Comparison of ENCODE assay signal across 16 cellular contexts in genomic region chr1:204709960-204710912, GRCh38. TPM values are rescaled to one million over a fixed set of nuclear protein-coding genes. Genes with fewer than 3 reads are reported as not detected.
A peak's percentile ranks its signal among the peaks of the same experiment; 100 is the strongest.
DNase-seq lines count a peak whose midpoint lies in the region; TF ChIP-seq lines count a peak whose summit lies in the region.
"Had no signal": no experiment of that assay in that cellular context is flagged by ENCODE, and none has a peak within 500 bp of the region (broad histone marks: within the 10 kb centered on the region; RNA-seq: fewer than 3 reads in every experiment).

No MANE protein-coding gene starts in this region.

- no peaks in the 10 kb centered on the region for H3K23me2 ChIP-seq in H9 (ENCODE audit: insufficient read length, low read depth, low read length, poor library complexity, severe bottlenecking)

- H4K20me1 ChIP-seq in BLaER1 (no peaks in the 10 kb centered on the region), H9 (ENCODE audit: control insufficient read depth, insufficient read depth, insufficient read length) (peaks cover 3% of the 10 kb centered on the region)

- no peak overlapping the region for H3K4me3 ChIP-seq in BLaER1

- H4K8ac ChIP-seq in H9 (replicated peaks; ENCODE audit: insufficient read length, low read depth, low read length): no peak overlapping the region

- no peak overlapping the region for H2BK5ac ChIP-seq in H9 (ENCODE audit: insufficient read length, low read length)

- H3K27me3 Mint-ChIP-seq in H9 (ENCODE audit: low read depth): peaks cover 87% of the 10 kb centered on the region
- H3K27me3 Mint-ChIP-seq in brain: peaks cover 12% of the 10 kb centered on the region
- peaks cover 55% of the 10 kb centered on the region for H3K27me3 Mint-ChIP-seq in activated naive CD4-positive, alpha-beta T cell treated with anti-CD3 and anti-CD28 coated beads, Interleukin-2, amount 10 ng/mL, durations not matched to agents 7 days and 5 days

- no CpG with 5 or more reads among the region's 11 CpGs for WGBS in H9 (ENCODE audit: extremely low coverage, insufficient read length, low lambda C conversion rate)

- H4K5ac ChIP-seq in H9 (ENCODE audit: insufficient read length, low read depth, low read length): no peak overlapping the region

- H3K9ac ChIP-seq in BLaER1 (peak overlapping the region; percentile 25; the same call in 1 of the 2 replicates), H9 (ENCODE audit: extremely low read depth, insufficient read length, low read length) (no peak overlapping the region)

- H2BK120ac ChIP-seq in H9 (ENCODE audit: low read depth, low read length, poor library complexity, severe bottlenecking): no peak overlapping the region

- DNase-seq in H9: peak; percentile 89
- peak; percentile 67 for DNase-seq in iPS-NIHi11 (ENCODE audit: low spot score)
- DNase-seq in HuH-7 (ENCODE audit: low spot score): no peak
- DNase-seq in DMS 273 (lab: John Stamatoyannopoulos, UW; ENCODE audit: unreplicated experiment): no peak
- DNase-seq in SKM-1 (lab: John Stamatoyannopoulos, UW; ENCODE audit: unreplicated experiment): no peak
- no peak for DNase-seq in activated naive CD4-positive, alpha-beta T cell treated with anti-CD3 and anti-CD28 coated beads, Interleukin-2, amount 10 ng/mL, durations not matched to agents 7 days and 5 days
- DNase-seq: DMS 273 treated with DMSO at 0.1 percent for 48 hours; NCI-H1048; NCI-H1694; NCI-H510A treated with DMSO at 0.1 percent for 48 hours; NK-92 treated with Interleukin-12 subunit alpha and Interleukin-12 subunit beta, amount 100 ng/mL, for 24 hours; RPMI8226 had no signal

- no peak overlapping the region for H2AK5ac ChIP-seq in H9 (ENCODE audit: insufficient read length, low read length)

- H3K4me2 ChIP-seq in BLaER1 (peak overlapping the region; percentile 80), H9 (ENCODE audit: insufficient read depth, insufficient read length, low read length) (peak overlapping the region; percentile 41)

- H3K4me3 Mint-ChIP-seq in H9: peak overlapping the region; percentile 21 to 22; a peak in 4 of 5 replicates
- peak overlapping the region in 1 of 5 experiments; percentile 20 for H3K4me3 Mint-ChIP-seq in brain
- no peak overlapping the region for H3K4me3 Mint-ChIP-seq in activated naive CD4-positive, alpha-beta T cell treated with anti-CD3 and anti-CD28 coated beads, Interleukin-2, amount 10 ng/mL, durations not matched to agents 7 days and 5 days

- peaks cover 98% of the 10 kb centered on the region for H3K4me1 ChIP-seq in BLaER1
- H3K4me1 ChIP-seq in H9 (ENCODE audit: insufficient read depth, low read length): peaks cover 43% of the 10 kb centered on the region

- no peak overlapping the region for H2AFZ ChIP-seq in H9 (ENCODE audit: low read length)

- no peak overlapping the region for H3T11ph ChIP-seq in H9 (ENCODE audit: low read length)

- H3K9me3 ChIP-seq in BLaER1 (no peaks in the 10 kb centered on the region), H9 (ENCODE audit: control insufficient read depth, low read depth, low read length) (no peaks in the 10 kb centered on the region)

- peaks cover 2 to 11% of the 10 kb centered on the region in 2 experiments; a peak in 2 of 5 replicates for H3K9me3 Mint-ChIP-seq in H9
- no peaks in the 10 kb centered on the region for H3K9me3 Mint-ChIP-seq in brain
- no peaks in the 10 kb centered on the region for H3K9me3 Mint-ChIP-seq in activated naive CD4-positive, alpha-beta T cell treated with anti-CD3 and anti-CD28 coated beads, Interleukin-2, amount 10 ng/mL, durations not matched to agents 7 days and 5 days

- peak overlapping the region; percentile 82 for H3K27ac ChIP-seq in BLaER1
- no peak overlapping the region for H3K27ac ChIP-seq in H9 (ENCODE audit: insufficient read length, low read depth, low read length)

- H3K14ac ChIP-seq in H9 (ENCODE audit: insufficient read depth, low read length): no peak overlapping the region; the same call in 1 of the 2 replicates

- no peak overlapping the region for H3K18ac ChIP-seq in H9 (ENCODE audit: insufficient read length, low read depth, low read length)

- no peak for TF ChIP-seq CTCF in H9 (conservative IDR thresholded peaks at IDR 0.05)
- TF ChIP-seq CTCF in brain (conservative IDR thresholded peaks at IDR 0.05): no peak

- no peak overlapping the region for H2BK15ac ChIP-seq in H9 (ENCODE audit: low read depth, low read length)

- H4K91ac ChIP-seq in H9 (ENCODE audit: insufficient read length, low read depth, low read length): no peak overlapping the region

- peak overlapping the region; percentile 74 to 98 (median 96) for H3K27ac Mint-ChIP-seq in H9
- H3K27ac Mint-ChIP-seq in brain: peak overlapping the region in 3 of 5 experiments; percentile 29 to 93 (median 85)
- no peak overlapping the region for H3K27ac Mint-ChIP-seq in activated naive CD4-positive, alpha-beta T cell treated with anti-CD3 and anti-CD28 coated beads, Interleukin-2, amount 10 ng/mL, durations not matched to agents 7 days and 5 days

- peaks cover 89 to 95% of the 10 kb centered on the region in 2 experiments for H3K4me1 Mint-ChIP-seq in H9
- H3K4me1 Mint-ChIP-seq in brain: peaks cover 98% of the 10 kb centered on the region
- peaks cover 26% of the 10 kb centered on the region for H3K4me1 Mint-ChIP-seq in activated naive CD4-positive, alpha-beta T cell treated with anti-CD3 and anti-CD28 coated beads, Interleukin-2, amount 10 ng/mL, durations not matched to agents 7 days and 5 days

- H3K27me3 ChIP-seq in BLaER1: no peaks in the 10 kb centered on the region
- H3K27me3 ChIP-seq in H9 (ENCODE audit: insufficient read depth, low read length): peaks cover 45% of the 10 kb centered on the region

- no peaks in the 10 kb centered on the region for H3K79me2 ChIP-seq in H9 (ENCODE audit: insufficient read depth, low read length)

- H3K36me3 Mint-ChIP-seq in H9 (ENCODE audit: insufficient read depth in 1 of 3, low read depth in 3 of 3) (peaks cover 0 to 2% (median 0%) of the 10 kb centered on the region in 3 experiments; a peak in 1 of 7 replicates), brain (no peaks in the 10 kb centered on the region)
- H3K36me3 Mint-ChIP-seq in activated naive CD4-positive, alpha-beta T cell treated with anti-CD3 and anti-CD28 coated beads, Interleukin-2, amount 10 ng/mL, durations not matched to agents 7 days and 5 days: no peaks in the 10 kb centered on the region

- no peak overlapping the region for H2BK20ac ChIP-seq in H9 (ENCODE audit: low read depth, low read length, poor library complexity, severe bottlenecking)

- no peak overlapping the region for H3K56ac ChIP-seq in H9 (ENCODE audit: insufficient read length, low read depth, low read length)

- H3K36me3 ChIP-seq in BLaER1: no peaks in the 10 kb centered on the region

- CTCF ChIA-PET in activated naive CD4-positive, alpha-beta T cell treated with anti-CD3 and anti-CD28 coated beads, Interleukin-2, amount 10 ng/mL, durations not matched to agents 7 days and 5 days (lab: Charles Lee): interaction anchor here (1.1 kb wide), 1 partner anchor 97 kb away, joined by 3 read pairs; no protein-coding TSS in a partner anchor

- no peak overlapping the region for H3K4ac ChIP-seq in H9 (ENCODE audit: low read depth, low read length)

- H3K79me1 ChIP-seq in H9 (ENCODE audit: insufficient read depth, low read depth, low read length, poor library complexity, severe bottlenecking): no peaks in the 10 kb centered on the region

- no peak overlapping the region for H2BK12ac ChIP-seq in H9 (ENCODE audit: insufficient read length, low read depth, low read length)

- H3K23ac ChIP-seq in H9 (ENCODE audit: insufficient read length, low read depth, low read length): no peak overlapping the region

RNA-seq across cellular contexts. Expression of gene LRRN2, which starts 24.7 kb away (rescaled TPM):
- 4.5 and 5.8 TPM in 2 replicates for total RNA-seq in H9 (2021)
- 9.2 TPM for polyA plus RNA-seq in brain (ENCODE audit: insufficient read depth, low read depth, low replicate concordance)
- total RNA-seq: MCF 10A had no signal
- polyA plus RNA-seq: BJ had no signal

Comparison
In these comparisons a context has a peak if more than half of its experiments do, and no peak if none do; other contexts are left out.
1. DNase-seq: peak in H9 (single experiment) and iPS-NIHi11 (single experiment); none in HuH-7 (single experiment), DMS 273 (single experiment), SKM-1 (single experiment) and activated naive CD4-positive, alpha-beta T cell treated with anti-CD3 and anti-CD28 coated beads, Interleukin-2, amount 10 ng/mL, durations not matched to agents 7 days and 5 days (single experiment).